6 cellular contexts compared by ENCODE assay signal in genomic region chr17:2054262-2054739, GRCh38. TPM values are rescaled to one million over a fixed set of nuclear protein-coding genes. Genes with fewer than 3 reads are reported as not detected.
DNase-seq lines count a peak whose midpoint lies in the region; ATAC-seq and TF ChIP-seq lines count a peak whose summit lies in the region.
"Had no signal": no experiment of that assay in that cellular context is flagged by ENCODE, and none has a peak within 500 bp of the region (broad histone marks: within the 10 kb centered on the region; RNA-seq: fewer than 3 reads in every experiment).

No MANE protein-coding gene starts in this region.

- intact Hi-C loops in heart right ventricle (cut with DNase I): loop anchor here in 8 of 10 donors (1.0 to 10.0 kb wide), 7 partner anchors 120 to 340 kb away; no protein-coding TSS in a partner anchor
- intact Hi-C loops in thyroid gland (cut with DNase I): loop anchor here (2.0 kb wide), 1 partner anchor 190 kb away; no protein-coding TSS in a partner anchor

- peak overlapping the region in 9 of 10 donors; percentile 85 to 97 (median 93) for H3K27ac ChIP-seq in heart right ventricle
- H3K27ac ChIP-seq in thyroid gland: peak overlapping the region in 2 of 3 donors; percentile 44 to 58

- peak overlapping the region; percentile 32 to 83 (median 71) for H3K4me3 ChIP-seq in heart right ventricle
- peak overlapping the region in 1 of 3 donors; percentile 58 for H3K4me3 ChIP-seq in thyroid gland (replicated peaks in 1 of 3)

- H3K27me3 Mint-ChIP-seq in HFFc6 (ENCODE audit: insufficient read depth): peaks cover 3% of the 10 kb centered on the region; the same call in 1 of the 2 replicates

- peaks cover under 1% of the 10 kb centered on the region; the same call in 1 of the 2 replicates for H3K36me3 Mint-ChIP-seq in HFFc6 (ENCODE audit: low read depth)

- H3K9me3 ChIP-seq in heart right ventricle: no peaks in the 10 kb centered on the region
- no peaks in the 10 kb centered on the region for H3K9me3 ChIP-seq in thyroid gland

- H3K36me3 ChIP-seq in heart right ventricle (peaks cover 0 to 26% (median 0%) of the 10 kb centered on the region in 9 donors), thyroid gland (peaks cover 0 to 6% of the 10 kb centered on the region in 2 donors)

- ATAC-seq in heart right ventricle: peak in 5 of 8 donors; percentile 4 to 31 (median 12)

- no peak for TF ChIP-seq POLR2A in thyroid gland (IDR thresholded peaks at IDR 0.05)

- H3K27ac Mint-ChIP-seq in HFFc6: peak overlapping the region; percentile 80

- 6 to 9% methylated on average over 28 of the region's 28 CpGs for WGBS in heart right ventricle, 2 donors
- 6 to 10% methylated on average over 8 to 24 of the region's 28 CpGs for WGBS in thyroid gland, 2 donors

- H3K4me1 Mint-ChIP-seq in HFFc6 (ENCODE audit: low read depth): peaks cover 10% of the 10 kb centered on the region

- DNase-seq in HFFc6: peak; percentile 55
- peak; percentile 36 for DNase-seq in T-helper 9 cell
- DNase-seq in heart right ventricle: no peak
- DNase-seq in thyroid gland: no peak
- DNase-seq in dedifferentiated amniotic fluid mesenchymal stem cell (ENCODE audit: extremely low spot score): no peak

- peaks cover 0 to 80% (median 17%) of the 10 kb centered on the region in 7 donors for H3K27me3 ChIP-seq in heart right ventricle
- peaks cover 5% of the 10 kb centered on the region for H3K27me3 ChIP-seq in thyroid gland

- TF ChIP-seq CTCF in HFFc6 (IDR thresholded peaks at IDR 0.05) (no peak), heart right ventricle (IDR thresholded peaks at IDR 0.05) (no peak), thyroid gland (IDR thresholded peaks at IDR 0.05) (no peak)

- H3K4me1 ChIP-seq in heart right ventricle: peaks cover 20 to 67% (median 53%) of the 10 kb centered on the region in 9 donors
- peaks cover 24 to 69% of the 10 kb centered on the region in 2 donors for H3K4me1 ChIP-seq in thyroid gland

- no peaks in the 10 kb centered on the region for H3K9me3 Mint-ChIP-seq in HFFc6

- H3K4me3 Mint-ChIP-seq in HFFc6: peak overlapping the region; percentile 82

RNA-seq across cellular contexts. Expression of gene HIC1, which starts 0.6 kb away (rescaled TPM):
- total RNA-seq in HFFc6 (2021; fragmentation: NEBNext Ultra II Directional; extraction: Animal tissue kit (Norgen Biotek cat#: 25700)): 10 to 100 TPM; 42.7 to 51.9 (median 48.0) TPM
- total RNA-seq in heart right ventricle (10 to 100 TPM in 7 of 10 donors, 1 to 10 TPM in 3; 3.5 to 37.5 (median 12.1) TPM), thyroid gland (10 to 100 TPM; 13.3 to 23.2 (median 18.3) TPM)
- polyA plus RNA-seq in heart right ventricle: 10 to 100 TPM in 1 of 2 donors, 1 to 10 TPM in 1; 8.3 to 14.3 TPM

RNA-seq across cellular contexts. Expression of gene OVCA2, which starts 12.5 kb away (rescaled TPM):
- 10 to 100 TPM; 39.5 to 44.3 (median 41.7) TPM for total RNA-seq in HFFc6 (2021; fragmentation: NEBNext Ultra II Directional; extraction: Animal tissue kit (Norgen Biotek cat#: 25700))
- total RNA-seq in heart right ventricle (10 to 100 TPM; 15.3 to 25.4 (median 17.6) TPM), thyroid gland (10 to 100 TPM; 37.6 to 54.1 (median 47.3) TPM)
- 10 to 100 TPM; 43.3 to 47.5 TPM for polyA plus RNA-seq in heart right ventricle

RNA-seq across cellular contexts. Expression of gene DPH1, which starts 24.3 kb away (rescaled TPM):
- total RNA-seq in HFFc6 (2021; fragmentation: NEBNext Ultra II Directional; extraction: Animal tissue kit (Norgen Biotek cat#: 25700)): 10 to 100 TPM; 65.9 to 81.6 (median 71.8) TPM
- total RNA-seq in heart right ventricle: 10 to 100 TPM; 22.8 to 40.0 (median 25.9) TPM
- 10 to 100 TPM; 19.0 to 28.9 TPM for polyA plus RNA-seq in heart right ventricle
- total RNA-seq in thyroid gland: 10 to 100 TPM; 41.6 to 61.1 (median 49.3) TPM

RNA-seq across cellular contexts. Expression of gene RTN4RL1, which starts 29.2 kb away (rescaled TPM):
- under 1 TPM; 0.33 to 0.60 (median 0.39) TPM for total RNA-seq in HFFc6 (2021; fragmentation: NEBNext Ultra II Directional; extraction: Animal tissue kit (Norgen Biotek cat#: 25700))
- total RNA-seq in heart right ventricle: 1 to 10 TPM in 9 of 10 donors, under 1 TPM in 1; 0.81 to 6.3 (median 2.5) TPM
- polyA plus RNA-seq in heart right ventricle: 1 to 10 TPM; 3.0 to 3.1 TPM
- total RNA-seq in thyroid gland: 1 to 10 TPM; 1.6 to 4.9 (median 2.5) TPM
- total RNA-seq: glomerular endothelial cell had no signal

Comparison
In these comparisons a context has a peak if more than half of its experiments do, and no peak if none do; other contexts are left out.
1. DNase-seq: peak in HFFc6 (single experiment) and T-helper 9 cell (single experiment); none in heart right ventricle (0 of 2), thyroid gland (0 of 2) and dedifferentiated amniotic fluid mesenchymal stem cell (single experiment).